Comparison of ENCODE assay signal across 8 cellular contexts in the genomic region with DNA sequence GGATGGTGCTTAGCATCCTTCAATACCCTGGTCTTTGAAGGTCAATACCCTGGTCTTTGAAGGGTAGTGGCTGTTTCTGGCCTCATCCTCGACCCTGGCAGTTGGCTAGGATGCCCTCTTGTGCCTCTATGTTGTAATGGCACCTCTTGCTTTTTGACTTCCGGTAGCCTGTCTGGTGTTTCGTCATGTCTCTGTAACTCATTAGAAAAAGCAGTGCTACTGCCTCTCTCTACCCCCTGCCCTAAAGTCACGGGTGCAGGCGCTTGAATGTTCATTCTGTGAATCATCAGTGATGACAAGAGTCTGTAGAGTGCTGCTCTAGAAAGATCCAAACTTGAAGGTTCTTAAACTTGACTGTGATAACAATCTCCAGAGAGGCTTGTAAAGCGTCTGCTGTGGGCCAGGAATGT. TPM values are rescaled to one million over a fixed set of nuclear protein-coding genes. Genes with fewer than 3 reads are reported as not detected.
DNase-seq lines count a peak whose midpoint lies in the region; ATAC-seq and TF ChIP-seq lines count a peak whose summit lies in the region.

No MANE protein-coding gene starts in this region.

- no peak overlapping the region for H3K4me3 Mint-ChIP-seq in naive thymus-derived CD4-positive, alpha-beta T cell

- intact Hi-C loops in naive thymus-derived CD4-positive, alpha-beta T cell (cut with micrococcal nuclease), result loop anchor here (1.0 to 10.0 kb wide), 5 partner anchors 131 to 240 kb away; no protein-coding TSS in a partner anchor
- intact Hi-C loops in uterus (cut with DNase I; ENCODE audit: low total_unique reads), result no loop called here

- no peaks in the 10 kb centered on the region for H3K27me3 ChIP-seq in naive thymus-derived CD4-positive, alpha-beta T cell (ENCODE audit: control insufficient read depth in 2 of 2, insufficient read depth in 2 of 2, low read length in 2 of 2)
- no peaks in the 10 kb centered on the region for H3K27me3 ChIP-seq in uterus

- peak; percentile 44 for DNase-seq in NCI-H82 (lab: John Stamatoyannopoulos, UW)
- no peak for DNase-seq in NCI-H82 treated with DMSO at 0.1 percent for 48 hours (lab: John Stamatoyannopoulos, UW; ENCODE audit: unreplicated experiment)
- DNase-seq in HFF-Myc (ENCODE audit: extremely low read depth, low read depth), result peak; percentile 31
- peak; percentile 56 for DNase-seq in RPMI7951 (ENCODE audit: low read depth)
- DNase-seq in central memory CD4-positive, alpha-beta T cell, result peak; percentile 7
- peak in 5 of 9 donors; percentile 13 to 39 (median 26) for DNase-seq in naive thymus-derived CD4-positive, alpha-beta T cell
- DNase-seq in uterus, result no peak

- peaks cover 0 to 4% (median 2%) of the 10 kb centered on the region in 7 donors for H3K4me1 Mint-ChIP-seq in naive thymus-derived CD4-positive, alpha-beta T cell

- no peaks in the 10 kb centered on the region for H3K36me3 Mint-ChIP-seq in naive thymus-derived CD4-positive, alpha-beta T cell

- H3K4me3 ChIP-seq in HFF-Myc (replicated peaks; ENCODE audit: low read depth, low read length), result no peak overlapping the region
- no peak overlapping the region for H3K4me3 ChIP-seq in naive thymus-derived CD4-positive, alpha-beta T cell (ENCODE audit: low read length)
- no peak overlapping the region for H3K4me3 ChIP-seq in uterus

- no peak for TF ChIP-seq POLR2A in uterus (IDR thresholded peaks at IDR 0.05)

- TF ChIP-seq CTCF in HFF-Myc (IDR thresholded peaks at IDR 0.05; ENCODE audit: low read depth, low read length, missing control alignments), result peak; percentile 54
- no peak for TF ChIP-seq CTCF in uterus (IDR thresholded peaks at IDR 0.05)

- no peaks in the 10 kb centered on the region for H3K4me1 ChIP-seq in naive thymus-derived CD4-positive, alpha-beta T cell (ENCODE audit: control insufficient read depth in 2 of 2, insufficient read depth in 2 of 2, low read length in 2 of 2)
- no peaks in the 10 kb centered on the region for H3K4me1 ChIP-seq in uterus

- H3K27ac ChIP-seq in naive thymus-derived CD4-positive, alpha-beta T cell (ENCODE audit: low read depth, low read length), result no peak overlapping the region
- no peak overlapping the region for H3K27ac ChIP-seq in uterus

- CTCF ChIA-PET in naive thymus-derived CD4-positive, alpha-beta T cell (lab: Charles Lee), result interaction anchor here (0.7 to 1.4 kb wide), 3 partner anchors 16 to 236 kb away, joined by 3 to 6 read pairs (median 3); no protein-coding TSS in a partner anchor

- no peaks in the 10 kb centered on the region for H3K9me3 ChIP-seq in naive thymus-derived CD4-positive, alpha-beta T cell (ENCODE audit: control insufficient read depth in 2 of 3, low read length in 3 of 3)
- no peaks in the 10 kb centered on the region for H3K9me3 ChIP-seq in uterus

- POLR2A ChIA-PET in naive thymus-derived CD4-positive, alpha-beta T cell (lab: Charles Lee), result no interaction called here

- no peaks in the 10 kb centered on the region for H3K9me3 Mint-ChIP-seq in naive thymus-derived CD4-positive, alpha-beta T cell

- peak; percentile 82 for ATAC-seq in naive thymus-derived CD4-positive, alpha-beta T cell
- no peak for ATAC-seq in GM21723 (IDR thresholded peaks at IDR 0.05; ENCODE audit: unreplicated experiment)

- no peaks in the 10 kb centered on the region for H3K36me3 ChIP-seq in naive thymus-derived CD4-positive, alpha-beta T cell (ENCODE audit: control insufficient read depth in 2 of 3, insufficient read depth in 3 of 3, low read length in 3 of 3)
- H3K36me3 ChIP-seq in uterus, result no peaks in the 10 kb centered on the region

- peaks cover 0 to 7% (median 0%) of the 10 kb centered on the region in 5 donors for H3K27me3 Mint-ChIP-seq in naive thymus-derived CD4-positive, alpha-beta T cell

- H3K27ac Mint-ChIP-seq in naive thymus-derived CD4-positive, alpha-beta T cell, result peak overlapping the region in 1 of 9 donors; percentile 37

RNA-seq across cellular contexts. Expression of a gene that starts 28.3 kb away (rescaled TPM):
- 0.20 TPM in 1 of 2 replicates, not detected in the other for total RNA-seq in RPMI7951 (2014; rRNA removed; shearing (Covaris generic))
- under 1 TPM in 4 of 5 experiments, not detected in 1; 0.19 to 0.40 (median 0.23) TPM for total RNA-seq in naive thymus-derived CD4-positive, alpha-beta T cell
- not detected for polyA plus RNA-seq in naive thymus-derived CD4-positive, alpha-beta T cell
- under 1 TPM in 1 of 4 donors, not detected in 3; 0.67 TPM for total RNA-seq in uterus

RNA-seq across cellular contexts. Expression of a gene that starts 57.7 kb away (rescaled TPM):
- total RNA-seq in RPMI7951 (2014; rRNA removed; shearing (Covaris generic)), result not detected in 2 replicates
- total RNA-seq in naive thymus-derived CD4-positive, alpha-beta T cell, result not detected
- polyA plus RNA-seq in naive thymus-derived CD4-positive, alpha-beta T cell, result not detected
- 1 to 10 TPM in 3 of 4 donors, under 1 TPM in 1; 0.55 to 8.8 (median 3.8) TPM for total RNA-seq in uterus

Comparison
In these comparisons a context has a peak if more than half of its experiments do, and no peak if none do; other contexts are left out.
1. DNase-seq: peak in NCI-H82 (single experiment), HFF-Myc (single experiment), RPMI7951 (single experiment), central memory CD4-positive, alpha-beta T cell (single experiment) and naive thymus-derived CD4-positive, alpha-beta T cell (5 of 9); none in NCI-H82 treated with DMSO at 0.1 percent for 48 hours (single experiment) and uterus (0 of 2).